ENCODE assay signal across 1 cellular context in the genomic region with DNA sequence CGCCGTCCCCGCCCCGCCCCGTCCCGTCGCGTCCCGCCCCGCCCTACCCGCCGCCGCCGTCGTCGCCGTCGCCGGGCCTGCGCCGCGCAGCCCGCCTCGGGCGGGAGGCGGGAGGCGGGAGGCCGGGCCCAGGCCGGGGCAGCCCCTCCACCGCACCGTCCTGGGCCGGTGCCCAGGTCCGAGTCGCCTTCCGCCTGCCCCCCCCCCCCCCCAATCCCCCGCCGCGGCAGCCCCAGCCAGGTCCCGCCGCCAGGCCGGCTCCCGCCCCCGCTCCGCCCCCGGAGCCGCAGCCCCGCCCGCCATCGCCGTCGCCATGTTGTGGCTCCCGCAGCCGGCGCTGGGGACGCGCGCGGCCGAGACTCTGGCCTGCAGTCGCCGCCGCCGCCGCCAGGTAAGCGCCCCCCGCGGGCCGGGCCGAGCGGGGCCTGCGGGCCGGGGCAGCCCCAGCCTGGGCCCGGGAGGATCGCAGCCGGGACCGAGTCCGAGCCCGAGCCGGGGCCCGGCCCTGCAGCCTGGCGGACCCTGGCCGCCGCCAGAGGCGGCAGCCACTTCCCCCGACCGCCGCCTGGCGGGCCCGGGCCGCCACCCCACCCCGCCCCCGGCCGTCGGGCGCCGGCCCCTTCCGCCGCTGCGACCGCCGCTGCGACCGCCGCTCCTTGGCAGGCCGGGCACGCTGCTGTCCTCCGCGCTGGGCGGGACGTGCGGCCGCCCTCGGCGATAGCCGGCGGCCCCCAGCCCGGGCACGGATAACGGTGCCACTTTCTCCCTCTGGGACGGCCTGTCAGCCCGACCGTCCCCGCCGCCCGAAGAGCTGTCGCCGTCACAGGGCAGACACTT.
A peak's percentile ranks its signal among the peaks of the same experiment; 100 is the strongest.
TF ChIP-seq lines count a peak whose summit lies in the region.

A gene with protein sequence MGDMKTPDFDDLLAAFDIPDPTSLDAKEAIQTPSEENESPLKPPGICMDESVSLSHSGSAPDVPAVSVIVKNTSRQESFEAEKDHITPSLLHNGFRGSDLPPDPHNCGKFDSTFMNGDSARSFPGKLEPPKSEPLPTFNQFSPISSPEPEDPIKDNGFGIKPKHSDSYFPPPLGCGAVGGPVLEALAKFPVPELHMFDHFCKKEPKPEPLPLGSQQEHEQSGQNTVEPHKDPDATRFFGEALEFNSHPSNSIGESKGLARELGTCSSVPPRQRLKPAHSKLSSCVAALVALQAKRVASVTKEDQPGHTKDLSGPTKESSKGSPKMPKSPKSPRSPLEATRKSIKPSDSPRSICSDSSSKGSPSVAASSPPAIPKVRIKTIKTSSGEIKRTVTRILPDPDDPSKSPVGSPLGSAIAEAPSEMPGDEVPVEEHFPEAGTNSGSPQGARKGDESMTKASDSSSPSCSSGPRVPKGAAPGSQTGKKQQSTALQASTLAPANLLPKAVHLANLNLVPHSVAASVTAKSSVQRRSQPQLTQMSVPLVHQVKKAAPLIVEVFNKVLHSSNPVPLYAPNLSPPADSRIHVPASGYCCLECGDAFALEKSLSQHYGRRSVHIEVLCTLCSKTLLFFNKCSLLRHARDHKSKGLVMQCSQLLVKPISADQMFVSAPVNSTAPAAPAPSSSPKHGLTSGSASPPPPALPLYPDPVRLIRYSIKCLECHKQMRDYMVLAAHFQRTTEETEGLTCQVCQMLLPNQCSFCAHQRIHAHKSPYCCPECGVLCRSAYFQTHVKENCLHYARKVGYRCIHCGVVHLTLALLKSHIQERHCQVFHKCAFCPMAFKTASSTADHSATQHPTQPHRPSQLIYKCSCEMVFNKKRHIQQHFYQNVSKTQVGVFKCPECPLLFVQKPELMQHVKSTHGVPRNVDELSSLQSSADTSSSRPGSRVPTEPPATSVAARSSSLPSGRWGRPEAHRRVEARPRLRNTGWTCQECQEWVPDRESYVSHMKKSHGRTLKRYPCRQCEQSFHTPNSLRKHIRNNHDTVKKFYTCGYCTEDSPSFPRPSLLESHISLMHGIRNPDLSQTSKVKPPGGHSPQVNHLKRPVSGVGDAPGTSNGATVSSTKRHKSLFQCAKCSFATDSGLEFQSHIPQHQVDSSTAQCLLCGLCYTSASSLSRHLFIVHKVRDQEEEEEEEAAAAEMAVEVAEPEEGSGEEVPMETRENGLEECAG (N-terminal part only) (plus strand): TSS at position 319 of the 837 bp plus-strand sequence. CDS start 34,084 bp downstream, outside the sequence.

TF ChIP-seq in HEK293, 187 proteins besides CTCF, POLR2A, EP300 and RAD21 (continued from another document):
- TF ChIP-seq, protein P1, sequence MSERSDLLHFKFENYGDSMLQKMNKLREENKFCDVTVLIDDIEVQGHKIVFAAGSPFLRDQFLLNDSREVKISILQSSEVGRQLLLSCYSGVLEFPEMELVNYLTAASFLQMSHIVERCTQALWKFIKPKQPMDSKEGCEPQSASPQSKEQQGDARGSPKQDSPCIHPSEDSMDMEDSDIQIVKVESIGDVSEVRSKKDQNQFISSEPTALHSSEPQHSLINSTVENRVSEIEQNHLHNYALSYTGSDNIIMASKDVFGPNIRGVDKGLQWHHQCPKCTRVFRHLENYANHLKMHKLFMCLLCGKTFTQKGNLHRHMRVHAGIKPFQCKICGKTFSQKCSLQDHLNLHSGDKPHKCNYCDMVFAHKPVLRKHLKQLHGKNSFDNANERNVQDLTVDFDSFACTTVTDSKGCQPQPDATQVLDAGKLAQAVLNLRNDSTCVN (tag by site-specific recombination; optimal IDR thresholded peaks at IDR 0.05): peak; percentile 69
- TF ChIP-seq KLF8 (tag by site-specific recombination; IDR thresholded peaks at IDR 0.05): peak; percentile 30; the same call in 1 of the 2 replicates
- TF ChIP-seq IKZF3 (tag by site-specific recombination; IDR thresholded peaks at IDR 0.05): no peak
- TF ChIP-seq, protein P2, sequence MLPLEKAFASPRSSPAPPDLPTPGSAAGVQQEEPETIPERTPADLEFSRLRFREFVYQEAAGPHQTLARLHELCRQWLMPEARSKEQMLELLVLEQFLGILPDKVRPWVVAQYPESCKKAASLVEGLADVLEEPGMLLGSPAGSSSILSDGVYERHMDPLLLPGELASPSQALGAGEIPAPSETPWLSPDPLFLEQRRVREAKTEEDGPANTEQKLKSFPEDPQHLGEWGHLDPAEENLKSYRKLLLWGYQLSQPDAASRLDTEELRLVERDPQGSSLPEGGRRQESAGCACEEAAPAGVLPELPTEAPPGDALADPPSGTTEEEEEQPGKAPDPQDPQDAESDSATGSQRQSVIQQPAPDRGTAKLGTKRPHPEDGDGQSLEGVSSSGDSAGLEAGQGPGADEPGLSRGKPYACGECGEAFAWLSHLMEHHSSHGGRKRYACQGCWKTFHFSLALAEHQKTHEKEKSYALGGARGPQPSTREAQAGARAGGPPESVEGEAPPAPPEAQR (tag by site-specific recombination; IDR thresholded peaks at IDR 0.05): no peak
- no peak for TF ChIP-seq ZNF76 (tag by site-specific recombination; IDR thresholded peaks at IDR 0.05; ENCODE audit: borderline replicate concordance, low read depth)
- TF ChIP-seq, protein P3, sequence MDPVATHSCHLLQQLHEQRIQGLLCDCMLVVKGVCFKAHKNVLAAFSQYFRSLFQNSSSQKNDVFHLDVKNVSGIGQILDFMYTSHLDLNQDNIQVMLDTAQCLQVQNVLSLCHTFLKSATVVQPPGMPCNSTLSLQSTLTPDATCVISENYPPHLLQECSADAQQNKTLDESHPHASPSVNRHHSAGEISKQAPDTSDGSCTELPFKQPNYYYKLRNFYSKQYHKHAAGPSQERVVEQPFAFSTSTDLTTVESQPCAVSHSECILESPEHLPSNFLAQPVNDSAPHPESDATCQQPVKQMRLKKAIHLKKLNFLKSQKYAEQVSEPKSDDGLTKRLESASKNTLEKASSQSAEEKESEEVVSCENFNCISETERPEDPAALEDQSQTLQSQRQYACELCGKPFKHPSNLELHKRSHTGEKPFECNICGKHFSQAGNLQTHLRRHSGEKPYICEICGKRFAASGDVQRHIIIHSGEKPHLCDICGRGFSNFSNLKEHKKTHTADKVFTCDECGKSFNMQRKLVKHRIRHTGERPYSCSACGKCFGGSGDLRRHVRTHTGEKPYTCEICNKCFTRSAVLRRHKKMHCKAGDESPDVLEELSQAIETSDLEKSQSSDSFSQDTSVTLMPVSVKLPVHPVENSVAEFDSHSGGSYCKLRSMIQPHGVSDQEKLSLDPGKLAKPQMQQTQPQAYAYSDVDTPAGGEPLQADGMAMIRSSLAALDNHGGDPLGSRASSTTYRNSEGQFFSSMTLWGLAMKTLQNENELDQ (tag by site-specific recombination; IDR thresholded peaks at IDR 0.05; ENCODE audit: low read depth): no peak
- peak; percentile 24 for TF ChIP-seq SP2 (tag by site-specific recombination; IDR thresholded peaks at IDR 0.05)
